24 cellular contexts compared by ENCODE assay signal in genomic region chrX:519741-520140, GRCh38.
"Had no signal": no experiment of that assay in that cellular context is flagged by ENCODE, and none has a peak within 500 bp of the region (broad histone marks: within the 10 kb centered on the region; RNA-seq: fewer than 3 reads in every experiment).

No MANE protein-coding gene starts in this region.

- H3K36me3 ChIP-seq: gastroesophageal sphincter, heart left ventricle, lower lobe of right lung, right atrium auricular region, tibial artery had no signal

- H3K27me3 ChIP-seq: right atrium auricular region, tibial artery had no signal

- H3K4me3 Mint-ChIP-seq: activated CD4-positive, alpha-beta T cell treated with anti-CD3 and anti-CD28 coated beads, Interleukin-2, amount 10 ng/mL, durations not matched to agents 7 days and 5 days; activated CD8-positive, alpha-beta T cell treated with anti-CD3 and anti-CD28 coated beads, Interleukin-2, amount 10 ng/mL, durations not matched to agents 7 days and 5 days; activated naive CD8-positive, alpha-beta T cell treated with anti-CD3 and anti-CD28 coated beads, Interleukin-2, amount 50 U/mL, for 24 hours; activated T-helper 1 cell treated with anti-CD3 and anti-CD28 coated beads, Interleukin-12 subunit alpha, Interleukin-12 subunit beta, Interleukin-2, Interleukin-4 antibody, amounts not matched to agents 30 ng/mL and 10 ng/mL and 1 ng/mL, durations not matched to agents 14 hours and 24 hours and 36 hours; naive thymus-derived CD4-positive, alpha-beta T cell; stimulated activated naive CD8-positive, alpha-beta T cell treated with anti-CD3 and anti-CD28 coated beads, Interleukin-15, amount 100 ng/mL, for 72 hours; T-helper 2 cell treated with Interferon-gamma antibody and Interleukin-4, amounts not matched to agents 5 μg/mL and 100 μg/mL, for 36 hours had no signal

- H3K27ac ChIP-seq: epithelial cell of prostate, gastroesophageal sphincter, heart left ventricle, lower lobe of right lung, psoas muscle, right atrium auricular region, skin epidermis, tibial artery, VCaP had no signal

- ATAC-seq: activated CD8-positive, alpha-beta T cell treated with anti-CD3 and anti-CD28 coated beads, Interleukin-2, amount 10 ng/mL, durations not matched to agents 7 days and 5 days; activated naive CD8-positive, alpha-beta T cell treated with anti-CD3 and anti-CD28 coated beads, Interleukin-2, amount 50 U/mL, for 24 hours; gastroesophageal sphincter; heart left ventricle; lower lobe of right lung; naive thymus-derived CD4-positive, alpha-beta T cell; psoas muscle; stimulated activated naive CD8-positive, alpha-beta T cell treated with anti-CD3 and anti-CD28 coated beads, Interleukin-15, amount 100 ng/mL, for 72 hours had no signal

- H3K4me1 Mint-ChIP-seq: activated CD4-positive, alpha-beta T cell treated with anti-CD3 and anti-CD28 coated beads, Interleukin-2, amount 10 ng/mL, durations not matched to agents 7 days and 5 days; activated naive CD8-positive, alpha-beta T cell treated with anti-CD3 and anti-CD28 coated beads, Interleukin-2, amount 50 U/mL, for 24 hours; stimulated activated naive CD8-positive, alpha-beta T cell treated with anti-CD3 and anti-CD28 coated beads, Interleukin-15, amount 100 ng/mL, for 72 hours had no signal

- H3K27me3 Mint-ChIP-seq: activated CD4-positive, alpha-beta T cell treated with anti-CD3 and anti-CD28 coated beads, Interleukin-2, amount 10 ng/mL, durations not matched to agents 7 days and 5 days had no signal

- H3K36me3 Mint-ChIP-seq: naive thymus-derived CD4-positive, alpha-beta T cell had no signal

- H3K27ac Mint-ChIP-seq: activated CD4-positive, alpha-beta T cell treated with anti-CD3 and anti-CD28 coated beads, Interleukin-2, amount 10 ng/mL, durations not matched to agents 7 days and 5 days; activated CD8-positive, alpha-beta T cell treated with anti-CD3 and anti-CD28 coated beads, Interleukin-2, amount 10 ng/mL, durations not matched to agents 7 days and 5 days; activated naive CD8-positive, alpha-beta T cell treated with anti-CD3 and anti-CD28 coated beads, Interleukin-2, amount 50 U/mL, for 24 hours; activated T-helper 1 cell treated with anti-CD3 and anti-CD28 coated beads, Interleukin-12 subunit alpha, Interleukin-12 subunit beta, Interleukin-2, Interleukin-4 antibody, amounts not matched to agents 30 ng/mL and 10 ng/mL and 1 ng/mL, durations not matched to agents 14 hours and 24 hours and 36 hours; naive thymus-derived CD4-positive, alpha-beta T cell; stimulated activated naive CD8-positive, alpha-beta T cell treated with anti-CD3 and anti-CD28 coated beads, Interleukin-15, amount 100 ng/mL, for 72 hours; T-helper 2 cell treated with Interferon-gamma antibody and Interleukin-4, amounts not matched to agents 5 μg/mL and 100 μg/mL, for 36 hours had no signal

- H3K4me1 ChIP-seq: gastroesophageal sphincter, heart left ventricle, lower lobe of right lung, psoas muscle, right atrium auricular region, tibial artery had no signal

- H3K4me3 ChIP-seq: gastroesophageal sphincter, heart left ventricle, lower lobe of right lung, psoas muscle, right atrium auricular region, skin epidermis, tibial artery had no signal

- H3K9me3 ChIP-seq: lower lobe of right lung, psoas muscle, right atrium auricular region had no signal

- DNase-seq: activated CD4-positive, alpha-beta T cell treated with anti-CD3 and anti-CD28 coated beads, Interleukin-2, amount 10 ng/mL, durations not matched to agents 7 days and 5 days; activated CD4-positive, CD25-positive, alpha-beta regulatory T cell treated with anti-CD3 and anti-CD28 coated beads, Interleukin-2, amount 50 U/mL, for 72 hours; activated CD8-positive, alpha-beta T cell treated with anti-CD3 and anti-CD28 coated beads, Interleukin-2, amount 10 ng/mL, durations not matched to agents 7 days and 5 days; activated gamma-delta T cell; activated naive CD4-positive, alpha-beta T cell treated with anti-CD3 and anti-CD28 coated beads, Interleukin-2, amount 50 U/mL, for 16 hours; activated naive CD8-positive, alpha-beta T cell treated with anti-CD3 and anti-CD28 coated beads, Interleukin-2, amount 50 U/mL, for 24 hours; cerebellar nuclear complex; cortex of kidney; heart left ventricle; kidney; lower lobe of right lung; mesendoderm; naive thymus-derived CD4-positive, alpha-beta T cell; psoas muscle; stimulated activated CD4-positive, alpha-beta T cell treated with anti-CD3 and anti-CD28 coated beads, Interleukin-1b, Interleukin-23, amount 100 ng/mL, for 48 hours; stimulated activated naive CD8-positive, alpha-beta T cell treated with anti-CD3 and anti-CD28 coated beads, Interleukin-15, amount 100 ng/mL, for 72 hours; tibial artery had no signal
